Comparison of ENCODE assay signal across 17 cellular contexts in the genomic region with DNA sequence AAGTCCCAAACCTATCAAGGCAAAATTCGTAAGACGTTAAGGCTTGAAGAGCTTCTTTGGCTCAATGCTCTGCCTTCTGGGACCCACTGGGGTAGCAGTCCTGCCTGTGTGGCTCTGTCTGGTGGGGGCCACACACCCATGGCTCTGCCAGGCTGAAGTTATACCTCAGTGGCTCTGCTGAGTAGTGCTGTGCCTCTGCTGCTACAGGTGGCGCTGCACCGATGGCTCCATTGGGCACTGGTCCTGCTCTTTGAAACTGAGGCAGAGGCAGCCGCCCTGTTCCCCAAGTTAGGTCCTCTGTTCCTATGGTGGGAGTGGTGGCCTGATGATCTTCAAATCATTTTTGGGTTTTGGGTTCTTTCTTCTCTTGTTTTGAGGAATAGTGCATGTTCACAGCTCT.
"Had no signal": no experiment of that assay in that cellular context is flagged by ENCODE, and none has a peak within 500 bp of the region (broad histone marks: within the 10 kb centered on the region; RNA-seq: fewer than 3 reads in every experiment).

No MANE protein-coding gene starts in this region.

- H3K4me1 Mint-ChIP-seq: brain; central memory CD8-positive, alpha-beta T cell; stimulated activated naive CD8-positive, alpha-beta T cell treated with anti-CD3 and anti-CD28 coated beads, Interleukin-15, amount 100 ng/mL, for 72 hours had no signal

- H3K27ac Mint-ChIP-seq: activated naive CD8-positive, alpha-beta T cell; brain; stimulated activated naive CD8-positive, alpha-beta T cell treated with anti-CD3 and anti-CD28 coated beads, Interleukin-15, amount 100 ng/mL, for 72 hours had no signal

- H3K79me2 ChIP-seq: parathyroid adenoma had no signal

- H3K4me3 Mint-ChIP-seq: activated naive CD8-positive, alpha-beta T cell; brain; central memory CD8-positive, alpha-beta T cell; stimulated activated naive CD8-positive, alpha-beta T cell treated with anti-CD3 and anti-CD28 coated beads, Interleukin-15, amount 100 ng/mL, for 72 hours had no signal

- H2AFZ ChIP-seq: parathyroid adenoma had no signal

- ATAC-seq: foreskin keratinocyte; left lobe of liver; stimulated activated naive CD8-positive, alpha-beta T cell treated with anti-CD3 and anti-CD28 coated beads, Interleukin-15, amount 100 ng/mL, for 72 hours had no signal

- DNase-seq: activated CD4-positive, alpha-beta T cell treated with anti-CD3 and anti-CD28 coated beads for 4 hours; activated CD8-positive, alpha-beta memory T cell treated with anti-CD3 and anti-CD28 coated beads for 24 hours; activated gamma-delta T cell treated with Interleukin-2 at 50 U/mL for 16 hours; amniotic stem cell; foreskin keratinocyte; head of caudate nucleus; stimulated activated CD4-positive, alpha-beta T cell treated with anti-CD3 and anti-CD28 coated beads, Interleukin-1b, Interleukin-23, amount 100 ng/mL, for 48 hours; stimulated activated naive CD8-positive, alpha-beta T cell treated with anti-CD3 and anti-CD28 coated beads, Interleukin-15, amount 100 ng/mL, for 72 hours had no signal

- H3K9ac ChIP-seq: parathyroid adenoma had no signal

- H3K27me3 Mint-ChIP-seq: activated naive CD8-positive, alpha-beta T cell had no signal

- H3K27ac ChIP-seq: coronary artery, foreskin keratinocyte, parathyroid adenoma, upper lobe of left lung, VCaP had no signal

- H3K4me1 ChIP-seq: foreskin keratinocyte, parathyroid adenoma, upper lobe of left lung had no signal

- H3K4me3 ChIP-seq: coronary artery, upper lobe of left lung had no signal

- FAIRE-seq: keratinocyte had no signal

- H3K36me3 ChIP-seq: upper lobe of left lung had no signal

- H3K9me3 Mint-ChIP-seq: central memory CD8-positive, alpha-beta T cell had no signal

- H3K27me3 ChIP-seq: upper lobe of left lung had no signal

- H3K9me3 ChIP-seq: upper lobe of left lung had no signal
